In genomic region chr16:527015-527903, GRCh38 we compare ENCODE assay signal across 1 cellular context.
TF ChIP-seq lines count a peak whose summit lies in the region.

Gene CAPN15 (plus strand): TSS chr16:527712. CDS start chr16:546839, 19,127 bp downstream.

TF ChIP-seq in GM23338, 12 proteins besides CTCF, POLR2A, EP300 and RAD21 (continued from another document):
- TF ChIP-seq ZNF462 (CRISPR knock-in tag; IDR thresholded peaks at IDR 0.05) (no peak), EZH2phosphoT487 (IDR thresholded peaks at IDR 0.05; ENCODE audit: unreplicated experiment) (no peak), POLR2AphosphoS5 (IDR thresholded peaks at IDR 0.05; ENCODE audit: low read depth) (peak; percentile 68)
TF ChIP-seq in GM23338: peak in this region for 4.
